Comparison of ENCODE assay signal across 8 cellular contexts in genomic region chr3:177284383-177284881, GRCh38.
DNase-seq lines count a peak whose midpoint lies in the region; ATAC-seq and TF ChIP-seq lines count a peak whose summit lies in the region.

No MANE protein-coding gene starts in this region.

- H3K9me3 Mint-ChIP-seq in activated naive CD8-positive, alpha-beta T cell treated with anti-CD3 and anti-CD28 coated beads for 36 hours = peaks cover 7% of the 10 kb centered on the region

- H3K27ac ChIP-seq in left lung (peak overlapping the region in 1 of 2 donors; percentile 13), caudate nucleus (ENCODE audit: low read depth, low read length) (no peak overlapping the region)

- no peaks in the 10 kb centered on the region for H3K36me3 ChIP-seq in left lung

- ATAC-seq in left lung (peak; percentile 82), GM19463 (IDR thresholded peaks at IDR 0.05; ENCODE audit: unreplicated experiment) (no peak), HG03139 (IDR thresholded peaks at IDR 0.05; ENCODE audit: unreplicated experiment) (no peak), HG03460 (IDR thresholded peaks at IDR 0.05; ENCODE audit: unreplicated experiment) (no peak)

- no peak overlapping the region for H3K4me3 ChIP-seq in HFF-Myc (replicated peaks; ENCODE audit: low read depth, low read length)
- no peak overlapping the region for H3K4me3 ChIP-seq in left lung

- TF ChIP-seq CTCF in HFF-Myc (IDR thresholded peaks at IDR 0.05; ENCODE audit: low read depth, low read length, missing control alignments) (no peak), left lung (IDR thresholded peaks at IDR 0.05) (no peak)

- peak overlapping the region; percentile 9 for H3K4me3 Mint-ChIP-seq in activated naive CD8-positive, alpha-beta T cell treated with anti-CD3 and anti-CD28 coated beads for 36 hours

- H3K4me1 Mint-ChIP-seq in activated naive CD8-positive, alpha-beta T cell treated with anti-CD3 and anti-CD28 coated beads for 36 hours = peaks cover 27% of the 10 kb centered on the region

- no peaks in the 10 kb centered on the region for H3K27me3 ChIP-seq in left lung

- DNase-seq in HFF-Myc (ENCODE audit: extremely low read depth, low read depth) (peak; percentile 31), NOMO-1 (lab: John Stamatoyannopoulos, UW; ENCODE audit: unreplicated experiment in 2 of 2) (peak; percentile 81 to 97), left lung (peak in 1 of 2 donors; percentile 77), caudate nucleus (lab: John Stamatoyannopoulos, UW) (no peak)
- peak; percentile 60 for DNase-seq in activated naive CD8-positive, alpha-beta T cell treated with anti-CD3 and anti-CD28 coated beads for 36 hours

- peaks cover 11% of the 10 kb centered on the region for H3K36me3 Mint-ChIP-seq in activated naive CD8-positive, alpha-beta T cell treated with anti-CD3 and anti-CD28 coated beads for 36 hours

- no peaks in the 10 kb centered on the region for H3K27me3 Mint-ChIP-seq in activated naive CD8-positive, alpha-beta T cell treated with anti-CD3 and anti-CD28 coated beads for 36 hours

- H3K4me1 ChIP-seq in left lung = peaks cover 4 to 26% of the 10 kb centered on the region in 2 donors

- intact Hi-C loops in left lung (cut with DNase I) = no loop called here

- no peaks in the 10 kb centered on the region for H3K9me3 ChIP-seq in left lung

- peak overlapping the region; percentile 32 for H3K27ac Mint-ChIP-seq in activated naive CD8-positive, alpha-beta T cell treated with anti-CD3 and anti-CD28 coated beads for 36 hours

Comparison
In these comparisons a context has a peak if more than half of its experiments do, and no peak if none do; other contexts are left out.
1. DNase-seq: peak in HFF-Myc (single experiment), NOMO-1 (2 of 2) and activated naive CD8-positive, alpha-beta T cell treated with anti-CD3 and anti-CD28 coated beads for 36 hours (single experiment); none in caudate nucleus (0 of 61).